14 cellular contexts compared by ENCODE assay signal in the genomic region with DNA sequence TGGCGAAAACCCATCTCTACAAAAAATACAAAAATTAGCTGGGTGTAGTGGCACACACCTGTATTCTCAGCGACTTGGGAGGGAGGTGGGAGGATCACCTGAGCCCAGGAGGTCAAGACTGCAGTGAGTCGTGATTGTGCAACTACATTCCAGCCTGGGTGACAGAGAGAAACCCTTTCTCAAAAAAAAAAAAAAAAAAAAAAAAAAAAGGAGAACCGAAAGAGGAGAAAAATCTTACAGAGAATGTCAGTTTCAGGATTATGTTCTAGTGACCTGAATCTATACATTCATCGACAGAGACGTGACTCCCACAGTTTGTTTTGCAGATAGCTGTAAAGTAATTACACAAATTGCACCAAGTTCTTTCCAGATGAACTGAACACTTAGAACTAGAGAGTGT.
DNase-seq lines count a peak whose midpoint lies in the region; ATAC-seq, FAIRE-seq and TF ChIP-seq lines count a peak whose summit lies in the region.
"Had no signal": no experiment of that assay in that cellular context is flagged by ENCODE, and none has a peak within 500 bp of the region (broad histone marks: within the 10 kb centered on the region; RNA-seq: fewer than 3 reads in every experiment).

No MANE protein-coding gene starts in this region.

- peaks cover 0 to 3% of the 10 kb centered on the region in 2 donors for H3K36me3 Mint-ChIP-seq in stimulated activated naive B cell treated with anti-CD40 and anti-IgM and Interleukin-4, amounts not matched to agents 10 μg/mL and 1 μg/mL and 100 μg/mL, for 72 hours

- CTCF ChIA-PET in HepG2 (lab: Yijun Ruan, JAX; ENCODE audit: low intra/inter-chr PET ratio, low total read pairs) = no interaction called here

- H3K27me3 ChIP-seq in HepG2 (ENCODE audit: control insufficient read depth in 1 of 2, insufficient read depth in 2 of 2, low read length in 2 of 2) = no peaks in the 10 kb centered on the region; a peak in 1 of 5 replicates
- H3K27me3 ChIP-seq in right lobe of liver = no peaks in the 10 kb centered on the region
- H3K27me3 ChIP-seq: SJCRH30, uterus had no signal

- no peak overlapping the region for H3K27ac Mint-ChIP-seq in stimulated activated naive B cell treated with anti-CD40 and anti-IgM and Interleukin-4, amounts not matched to agents 10 μg/mL and 1 μg/mL and 100 μg/mL, for 72 hours

- peaks cover 0 to 5% of the 10 kb centered on the region in 2 donors for H3K4me1 Mint-ChIP-seq in stimulated activated naive B cell treated with anti-CD40 and anti-IgM and Interleukin-4, amounts not matched to agents 10 μg/mL and 1 μg/mL and 100 μg/mL, for 72 hours

- no peak overlapping the region for H2AFZ ChIP-seq in HepG2 (ENCODE audit: low read length)

- in situ Hi-C loops in HepG2 (cut with HindIII; ENCODE audit: extremely low pct_ligation_motif_present, low pct_unique_long_range_greater_than_20kb) = no loop called here

- H3K36me3 ChIP-seq in HepG2 (replicated peaks in 1 of 2; ENCODE audit: control insufficient read depth in 1 of 2, insufficient read depth in 2 of 2, low read length in 2 of 2) (no peaks in the 10 kb centered on the region), right lobe of liver (no peaks in the 10 kb centered on the region), mucosa of descending colon (ENCODE audit: low read depth) (no peaks in the 10 kb centered on the region)
- H3K36me3 ChIP-seq: HAP-1, SJCRH30, uterus had no signal

- TF ChIP-seq RAD21 in HepG2 (CRISPR knock-in tag; IDR thresholded peaks at IDR 0.05) = no peak

- POLR2A ChIA-PET in HepG2 (lab: Yijun Ruan, JAX) = no interaction called here

- no peak for FAIRE-seq in HepG2 (lab: Jason Lieb, UNC)
- FAIRE-seq: A549, GM12892 had no signal

- no peaks in the 10 kb centered on the region for H3K9me3 Mint-ChIP-seq in stimulated activated naive B cell treated with anti-CD40 and anti-IgM and Interleukin-4, amounts not matched to agents 10 μg/mL and 1 μg/mL and 100 μg/mL, for 72 hours

- no peaks in the 10 kb centered on the region for H4K20me1 ChIP-seq in HepG2 (ENCODE audit: insufficient read depth, low read length)

- no peak overlapping the region for H3K4me3 Mint-ChIP-seq in stimulated activated naive B cell treated with anti-CD40 and anti-IgM and Interleukin-4, amounts not matched to agents 10 μg/mL and 1 μg/mL and 100 μg/mL, for 72 hours

- no peak overlapping the region for H3K9ac ChIP-seq in HepG2 (ENCODE audit: insufficient read depth, low read depth, low read length)

- ATAC-seq in HepG2 (no peak), right lobe of liver (no peak), HG02798 (IDR thresholded peaks at IDR 0.05; ENCODE audit: poor library complexity, unreplicated experiment) (peak; percentile 46), HG03575 (IDR thresholded peaks at IDR 0.05; ENCODE audit: extremely low read depth, insufficient number of reproducible peaks, low FRiP score, unreplicated experiment) (peak; percentile 72), mucosa of descending colon (no peak)
- peak; percentile 72 to 74 for ATAC-seq in stimulated activated naive B cell treated with anti-CD40 and anti-IgM and Interleukin-4, amounts not matched to agents 10 μg/mL and 1 μg/mL and 100 μg/mL, for 72 hours (replicated peaks)
- ATAC-seq: A549 had no signal

- H3K27ac ChIP-seq in HepG2 (ENCODE audit: extremely low read length, insufficient read depth, low read length) = no peak overlapping the region
- no peak overlapping the region for H3K27ac ChIP-seq in right lobe of liver
- H3K27ac ChIP-seq: A549, SJCRH30, uterus had no signal

- TF ChIP-seq EP300 in HepG2 (IDR thresholded peaks at IDR 0.05; ENCODE audit: low read depth in 2 of 2, low read length in 2 of 2) (no peak), HepG2 (CRISPR knock-in tag; IDR thresholded peaks at IDR 0.05; ENCODE audit: borderline replicate concordance) (no peak)

- BruUV-seq in HepG2 (replicated peaks; lab: Mats Ljungman, UMichigan) = no TSS peak

- H3K4me1 ChIP-seq in HepG2 (ENCODE audit: insufficient read depth, low read length) (no peaks in the 10 kb centered on the region), right lobe of liver (no peaks in the 10 kb centered on the region), mucosa of descending colon (ENCODE audit: low read depth) (no peaks in the 10 kb centered on the region)
- H3K4me1 ChIP-seq: A549, HAP-1, SJCRH30, uterus had no signal

- intact Hi-C loops in HepG2 (cut with micrococcal nuclease; ENCODE audit: unreplicated experiment) (no loop called here), right lobe of liver (cut with DNase I) (no loop called here), mucosa of descending colon (cut with DNase I, micrococcal nuclease) (no loop called here)

- TF ChIP-seq CTCF in HepG2 (CRISPR knock-in tag; IDR thresholded peaks at IDR 0.05) (no peak), right lobe of liver (IDR thresholded peaks at IDR 0.05) (no peak), mucosa of descending colon (IDR thresholded peaks at IDR 0.05) (no peak)

- no peak for DNase-seq in HepG2 (ENCODE audit: low spot score)
- DNase-seq in right lobe of liver = no peak
- no peak for DNase-seq in stimulated activated naive B cell treated with anti-CD40 and anti-IgM and Interleukin-4, amounts not matched to agents 10 μg/mL and 1 μg/mL and 100 μg/mL, for 72 hours
- no peak for DNase-seq in DMS153 treated with DMSO at 0.1 percent for 48 hours (lab: John Stamatoyannopoulos, UW; ENCODE audit: unreplicated experiment)
- no peak for DNase-seq in GDM1 (lab: John Stamatoyannopoulos, UW)
- no peak for DNase-seq in mucosa of descending colon
- DNase-seq: NCI-H524, SJCRH30, uterus had no signal

- H3K4me3 ChIP-seq in HepG2 (replicated peaks in 1 of 3; ENCODE audit: insufficient read depth in 1 of 3, low read depth in 2 of 3, low read length in 3 of 3) = no peak overlapping the region
- no peak overlapping the region for H3K4me3 ChIP-seq in right lobe of liver
- H3K4me3 ChIP-seq in mucosa of descending colon = no peak overlapping the region
- H3K4me3 ChIP-seq: A549, HAP-1, SJCRH30, uterus had no signal

- H3K79me2 ChIP-seq in HepG2 (ENCODE audit: insufficient read depth, low read length) = no peaks in the 10 kb centered on the region

- TF ChIP-seq POLR2A in HepG2 (IDR thresholded peaks at IDR 0.05; ENCODE audit: insufficient read depth in 1 of 2, low read depth in 2 of 2, low read length in 2 of 2) = no peak
- TF ChIP-seq POLR2A in right lobe of liver (IDR thresholded peaks at IDR 0.05) = no peak

- no peak overlapping the region for H3K4me2 ChIP-seq in HepG2 (ENCODE audit: low read depth, low read length)
- H3K4me2 ChIP-seq: A549 had no signal

- H3K27me3 Mint-ChIP-seq in stimulated activated naive B cell treated with anti-CD40 and anti-IgM and Interleukin-4, amounts not matched to agents 10 μg/mL and 1 μg/mL and 100 μg/mL, for 72 hours = peaks cover 20 to 23% of the 10 kb centered on the region in 2 donors

- H3K9me3 ChIP-seq in HepG2 (ENCODE audit: low read length) (no peaks in the 10 kb centered on the region), right lobe of liver (no peaks in the 10 kb centered on the region), mucosa of descending colon (no peaks in the 10 kb centered on the region)
- H3K9me3 ChIP-seq: A549, HAP-1, SJCRH30, uterus had no signal

- WGBS in HepG2 (ENCODE audit: low lambda C conversion rate) = 6% methylated on average over 6 of the region's 6 CpGs
- WGBS in right lobe of liver (ENCODE audit: insufficient coverage, low coverage, low lambda C conversion rate, missing lambda C conversion rate) = 46% methylated on average over 6 of the region's 6 CpGs

TF ChIP-seq in HepG2, 621 proteins besides CTCF, POLR2A, EP300 and RAD21:
- TF ChIP-seq, protein P1, sequence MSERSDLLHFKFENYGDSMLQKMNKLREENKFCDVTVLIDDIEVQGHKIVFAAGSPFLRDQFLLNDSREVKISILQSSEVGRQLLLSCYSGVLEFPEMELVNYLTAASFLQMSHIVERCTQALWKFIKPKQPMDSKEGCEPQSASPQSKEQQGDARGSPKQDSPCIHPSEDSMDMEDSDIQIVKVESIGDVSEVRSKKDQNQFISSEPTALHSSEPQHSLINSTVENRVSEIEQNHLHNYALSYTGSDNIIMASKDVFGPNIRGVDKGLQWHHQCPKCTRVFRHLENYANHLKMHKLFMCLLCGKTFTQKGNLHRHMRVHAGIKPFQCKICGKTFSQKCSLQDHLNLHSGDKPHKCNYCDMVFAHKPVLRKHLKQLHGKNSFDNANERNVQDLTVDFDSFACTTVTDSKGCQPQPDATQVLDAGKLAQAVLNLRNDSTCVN (CRISPR knock-in tag; IDR thresholded peaks at IDR 0.05; ENCODE audit: borderline replicate concordance) = no peak
- TF ChIP-seq RBM39 (IDR thresholded peaks at IDR 0.05; ENCODE audit: low read depth, low read length, poor library complexity, severe bottlenecking) (no peak), FOXC1 (CRISPR knock-in tag; IDR thresholded peaks at IDR 0.05; ENCODE audit: borderline replicate concordance) (no peak), CEBPB (IDR thresholded peaks at IDR 0.05; ENCODE audit: borderline replicate concordance, low read depth, low read length) (peak; percentile 45; the same call in 1 of the 2 replicates), ZMAT5 (CRISPR knock-in tag; IDR thresholded peaks at IDR 0.05; ENCODE audit: borderline replicate concordance, low read depth) (no peak), KDM3A (CRISPR knock-in tag; IDR thresholded peaks at IDR 0.05; ENCODE audit: low read depth) (no peak), NPAS2 (CRISPR knock-in tag; IDR thresholded peaks at IDR 0.05; ENCODE audit: borderline replicate concordance) (no peak)
- TF ChIP-seq, protein P2, sequence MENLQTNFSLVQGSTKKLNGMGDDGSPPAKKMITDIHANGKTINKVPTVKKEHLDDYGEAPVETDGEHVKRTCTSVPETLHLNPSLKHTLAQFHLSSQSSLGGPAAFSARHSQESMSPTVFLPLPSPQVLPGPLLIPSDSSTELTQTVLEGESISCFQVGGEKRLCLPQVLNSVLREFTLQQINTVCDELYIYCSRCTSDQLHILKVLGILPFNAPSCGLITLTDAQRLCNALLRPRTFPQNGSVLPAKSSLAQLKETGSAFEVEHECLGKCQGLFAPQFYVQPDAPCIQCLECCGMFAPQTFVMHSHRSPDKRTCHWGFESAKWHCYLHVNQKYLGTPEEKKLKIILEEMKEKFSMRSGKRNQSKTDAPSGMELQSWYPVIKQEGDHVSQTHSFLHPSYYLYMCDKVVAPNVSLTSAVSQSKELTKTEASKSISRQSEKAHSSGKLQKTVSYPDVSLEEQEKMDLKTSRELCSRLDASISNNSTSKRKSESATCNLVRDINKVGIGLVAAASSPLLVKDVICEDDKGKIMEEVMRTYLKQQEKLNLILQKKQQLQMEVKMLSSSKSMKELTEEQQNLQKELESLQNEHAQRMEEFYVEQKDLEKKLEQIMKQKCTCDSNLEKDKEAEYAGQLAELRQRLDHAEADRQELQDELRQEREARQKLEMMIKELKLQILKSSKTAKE (CRISPR knock-in tag; IDR thresholded peaks at IDR 0.05; ENCODE audit: borderline replicate concordance) = no peak

Comparison
In these comparisons a context has a peak if more than half of its experiments do, and no peak if none do; other contexts are left out.
1. ATAC-seq: peak in HG02798 (single experiment), HG03575 (single experiment) and stimulated activated naive B cell treated with anti-CD40 and anti-IgM and Interleukin-4, amounts not matched to agents 10 μg/mL and 1 μg/mL and 100 μg/mL, for 72 hours (2 of 2); none in HepG2 (single experiment), right lobe of liver (0 of 4) and mucosa of descending colon (single experiment).